In genomic region chr14:72945628-72946027, GRCh38 we compare ENCODE assay signal across 31 cellular contexts.
"Had no signal": no experiment of that assay in that cellular context is flagged by ENCODE, and none has a peak within 500 bp of the region (broad histone marks: within the 10 kb centered on the region; RNA-seq: fewer than 3 reads in every experiment).

No MANE protein-coding gene starts in this region.

- H3K27ac ChIP-seq: adrenal gland, body of pancreas, colonic mucosa, epithelial cell of prostate, esophagus squamous epithelium, gastroesophageal sphincter, WERI-Rb-1 had no signal

- DNase-seq: activated B cell treated with CpG ODN at 0.5 μM for 24 hours; activated CD4-positive, alpha-beta T cell treated with anti-CD3 and anti-CD28 coated beads for 48 hours; activated CD4-positive, alpha-beta T cell treated with anti-CD3 and anti-CD28 coated beads, Interleukin-2, amount 50 U/mL, for 1 hour; activated CD4-positive, alpha-beta T cell treated with anti-CD3 and anti-CD28 coated beads, Interleukin-2, amount 50 U/mL, for 48 hours; activated CD8-positive, alpha-beta memory T cell treated with anti-CD3 and anti-CD28 coated beads for 24 hours; activated CD8-positive, alpha-beta T cell treated with anti-CD3 and anti-CD28 coated beads for 36 hours; activated effector memory CD4-positive, alpha-beta T cell treated with anti-CD3 and anti-CD28 coated beads, Interleukin-2, amount 50 U/mL, for 16 hours; activated naive CD4-positive, alpha-beta T cell treated with anti-CD3 and anti-CD28 coated beads for 36 hours; activated naive CD8-positive, alpha-beta T cell treated with anti-CD3 and anti-CD28 coated beads for 36 hours; activated naive CD8-positive, alpha-beta T cell treated with anti-CD3 and anti-CD28 coated beads, Interleukin-2, amount 50 U/mL, for 24 hours; activated T-cell treated with anti-CD3 and anti-CD28 coated beads, Interleukin-2, amount 50 U/mL, for 48 hours; adrenal gland; amygdala; body of pancreas; caudate nucleus; colonic mucosa; effector CD8-positive, alpha-beta T cell; esophagus squamous epithelium; foreskin melanocyte; head of caudate nucleus; T-helper 1 cell; T-helper 17 cell; T1000; WERI-Rb-1 had no signal

- H3K9me3 Mint-ChIP-seq: activated B cell treated with CpG ODN at 0.5 μM for 24 hours; activated CD8-positive, alpha-beta T cell treated with anti-CD3 and anti-CD28 coated beads for 36 hours; activated naive CD4-positive, alpha-beta T cell treated with anti-CD3 and anti-CD28 coated beads for 36 hours; activated naive CD4-positive, alpha-beta T cell treated with anti-CD3 and anti-CD28 coated beads, Interleukin-2, amount 50 U/mL, for 24 hours; activated naive CD8-positive, alpha-beta T cell treated with anti-CD3 and anti-CD28 coated beads for 36 hours; activated naive CD8-positive, alpha-beta T cell treated with anti-CD3 and anti-CD28 coated beads, Interleukin-2, amount 50 U/mL, for 24 hours; activated T-helper 1 cell treated with anti-CD3 and anti-CD28 coated beads, Interleukin-12 subunit alpha, Interleukin-12 subunit beta, Interleukin-2, Interleukin-4 antibody, amounts not matched to agents 30 ng/mL and 10 ng/mL and 1 ng/mL, durations not matched to agents 14 hours and 24 hours and 36 hours; activated T-helper 2 cell treated with anti-CD3 and anti-CD28 coated beads, Interferon-gamma antibody, Interleukin-2, Interleukin-4, amounts not matched to agents 10 μg/mL and 5 μg/mL and 100 μg/mL, durations not matched to agents 14 hours and 24 hours and 36 hours; T-helper 2 cell treated with Interferon-gamma antibody and Interleukin-4, amounts not matched to agents 5 μg/mL and 100 μg/mL, for 36 hours had no signal

- H3K36me3 ChIP-seq: colonic mucosa had no signal

- H3K4me1 Mint-ChIP-seq: activated B cell treated with CpG ODN at 0.5 μM for 24 hours, T-helper 17 cell had no signal

- H3K27me3 Mint-ChIP-seq: activated B cell treated with CpG ODN at 0.5 μM for 24 hours; activated CD8-positive, alpha-beta T cell treated with anti-CD3 and anti-CD28 coated beads for 36 hours; activated naive CD4-positive, alpha-beta T cell treated with anti-CD3 and anti-CD28 coated beads, Interleukin-2, amount 50 U/mL, for 24 hours; activated naive CD8-positive, alpha-beta T cell treated with anti-CD3 and anti-CD28 coated beads for 36 hours; activated naive CD8-positive, alpha-beta T cell treated with anti-CD3 and anti-CD28 coated beads, Interleukin-2, amount 50 U/mL, for 24 hours; T-helper 17 cell had no signal

- H3K9me3 ChIP-seq: adrenal gland, body of pancreas, colonic mucosa, esophagus squamous epithelium, gastroesophageal sphincter had no signal

- H3K27me3 ChIP-seq: adrenal gland, body of pancreas, colonic mucosa, esophagus squamous epithelium, gastroesophageal sphincter had no signal

- H3K27ac Mint-ChIP-seq: activated B cell treated with CpG ODN at 0.5 μM for 24 hours; activated CD8-positive, alpha-beta T cell treated with anti-CD3 and anti-CD28 coated beads for 36 hours; activated naive CD4-positive, alpha-beta T cell treated with anti-CD3 and anti-CD28 coated beads for 36 hours; activated naive CD4-positive, alpha-beta T cell treated with anti-CD3 and anti-CD28 coated beads, Interleukin-2, amount 50 U/mL, for 24 hours; activated naive CD8-positive, alpha-beta T cell treated with anti-CD3 and anti-CD28 coated beads for 36 hours; activated naive CD8-positive, alpha-beta T cell treated with anti-CD3 and anti-CD28 coated beads, Interleukin-2, amount 50 U/mL, for 24 hours; activated T-helper 1 cell treated with anti-CD3 and anti-CD28 coated beads, Interleukin-12 subunit alpha, Interleukin-12 subunit beta, Interleukin-2, Interleukin-4 antibody, amounts not matched to agents 30 ng/mL and 10 ng/mL and 1 ng/mL, durations not matched to agents 14 hours and 24 hours and 36 hours; activated T-helper 2 cell treated with anti-CD3 and anti-CD28 coated beads, Interferon-gamma antibody, Interleukin-2, Interleukin-4, amounts not matched to agents 10 μg/mL and 5 μg/mL and 100 μg/mL, durations not matched to agents 14 hours and 24 hours and 36 hours; T-helper 17 cell; T-helper 2 cell treated with Interferon-gamma antibody and Interleukin-4, amounts not matched to agents 5 μg/mL and 100 μg/mL, for 36 hours had no signal

- H3K4me3 Mint-ChIP-seq: activated B cell treated with CpG ODN at 0.5 μM for 24 hours; activated CD8-positive, alpha-beta T cell treated with anti-CD3 and anti-CD28 coated beads for 36 hours; activated naive CD4-positive, alpha-beta T cell treated with anti-CD3 and anti-CD28 coated beads for 36 hours; activated naive CD4-positive, alpha-beta T cell treated with anti-CD3 and anti-CD28 coated beads, Interleukin-2, amount 50 U/mL, for 24 hours; activated naive CD8-positive, alpha-beta T cell treated with anti-CD3 and anti-CD28 coated beads for 36 hours; activated naive CD8-positive, alpha-beta T cell treated with anti-CD3 and anti-CD28 coated beads, Interleukin-2, amount 50 U/mL, for 24 hours; activated T-helper 1 cell treated with anti-CD3 and anti-CD28 coated beads, Interleukin-12 subunit alpha, Interleukin-12 subunit beta, Interleukin-2, Interleukin-4 antibody, amounts not matched to agents 30 ng/mL and 10 ng/mL and 1 ng/mL, durations not matched to agents 14 hours and 24 hours and 36 hours; T-helper 17 cell; T-helper 2 cell treated with Interferon-gamma antibody and Interleukin-4, amounts not matched to agents 5 μg/mL and 100 μg/mL, for 36 hours had no signal

- H3K4me1 ChIP-seq: adrenal gland, body of pancreas, colonic mucosa, esophagus squamous epithelium, gastroesophageal sphincter had no signal

- ATAC-seq: activated CD4-positive, CD25-positive, alpha-beta regulatory T cell treated with anti-CD3 and anti-CD28 coated beads, Interleukin-2, amount 50 U/mL, for 24 hours; activated CD8-positive, alpha-beta T cell treated with anti-CD3 and anti-CD28 coated beads for 36 hours; activated naive CD8-positive, alpha-beta T cell treated with anti-CD3 and anti-CD28 coated beads, Interleukin-2, amount 50 U/mL, for 24 hours; body of pancreas; gastroesophageal sphincter; T-helper 17 cell had no signal

- H3K4me3 ChIP-seq: adrenal gland, body of pancreas, colonic mucosa, esophagus squamous epithelium, gastroesophageal sphincter had no signal
